1 cellular context compared by ENCODE assay signal in the genomic region with DNA sequence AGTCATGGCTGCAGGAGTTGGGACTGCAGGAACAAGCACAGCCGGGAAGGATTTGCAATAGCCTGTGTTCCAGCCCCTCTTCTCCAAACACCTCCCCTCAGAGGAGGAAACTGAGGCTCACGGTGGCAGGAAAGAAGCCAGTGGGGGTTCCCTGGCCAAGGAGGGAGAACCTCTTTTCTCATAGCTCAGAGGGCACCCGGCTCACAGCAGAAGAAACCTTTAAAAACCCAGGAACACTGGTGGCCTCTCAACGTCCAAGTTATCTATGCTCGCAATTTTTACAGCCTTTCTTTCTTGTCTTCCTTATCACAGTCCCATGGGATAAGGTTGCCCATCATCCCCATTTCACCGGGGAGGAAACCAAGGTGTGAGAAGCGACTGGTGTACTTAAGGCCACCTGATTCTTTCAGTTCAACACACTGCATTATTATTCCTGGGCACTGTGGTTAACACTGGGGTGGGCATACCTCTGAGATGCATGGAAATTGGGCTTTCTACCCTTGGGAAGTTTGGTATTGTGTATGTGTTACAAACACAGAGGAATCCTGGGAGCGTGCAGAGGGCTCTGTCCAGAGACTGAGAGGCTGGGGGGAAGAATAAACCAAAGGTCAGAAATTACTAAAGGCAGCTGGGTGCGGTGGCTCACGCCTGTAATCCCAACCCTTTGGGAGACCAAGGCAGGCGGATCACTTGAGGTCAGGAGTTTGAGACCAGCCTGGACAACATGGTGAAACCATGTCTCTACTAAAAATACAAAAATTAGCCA.
A peak's percentile ranks its signal among the peaks of the same experiment; 100 is the strongest.
TF ChIP-seq lines count a peak whose summit lies in the region.

No MANE protein-coding gene starts in this region.

TF ChIP-seq in HepG2, 621 proteins besides CTCF, POLR2A, EP300 and RAD21 (continued from another document and continues in another):
- no peak for TF ChIP-seq NFKB2 (CRISPR knock-in tag; IDR thresholded peaks at IDR 0.05; ENCODE audit: borderline replicate concordance)
- TF ChIP-seq ZNF577 (CRISPR knock-in tag; IDR thresholded peaks at IDR 0.05; ENCODE audit: borderline replicate concordance, low read depth): no peak
- TF ChIP-seq ZNF24 (IDR thresholded peaks at IDR 0.05): no peak
- no peak; the same call in 1 of the 2 replicates for TF ChIP-seq ZNF350 (CRISPR knock-in tag; IDR thresholded peaks at IDR 0.05; ENCODE audit: borderline replicate concordance, low read depth)
- no peak for TF ChIP-seq SRSF1 (optimal IDR thresholded peaks at IDR 0.05; ENCODE audit: low read depth, low read length)
- TF ChIP-seq ZFP37 (CRISPR knock-in tag; IDR thresholded peaks at IDR 0.05; ENCODE audit: borderline replicate concordance): no peak
- no peak for TF ChIP-seq ZBTB7A (CRISPR knock-in tag; IDR thresholded peaks at IDR 0.05)
- TF ChIP-seq ZNF17 (CRISPR knock-in tag; IDR thresholded peaks at IDR 0.05): no peak
- TF ChIP-seq, protein P1, sequence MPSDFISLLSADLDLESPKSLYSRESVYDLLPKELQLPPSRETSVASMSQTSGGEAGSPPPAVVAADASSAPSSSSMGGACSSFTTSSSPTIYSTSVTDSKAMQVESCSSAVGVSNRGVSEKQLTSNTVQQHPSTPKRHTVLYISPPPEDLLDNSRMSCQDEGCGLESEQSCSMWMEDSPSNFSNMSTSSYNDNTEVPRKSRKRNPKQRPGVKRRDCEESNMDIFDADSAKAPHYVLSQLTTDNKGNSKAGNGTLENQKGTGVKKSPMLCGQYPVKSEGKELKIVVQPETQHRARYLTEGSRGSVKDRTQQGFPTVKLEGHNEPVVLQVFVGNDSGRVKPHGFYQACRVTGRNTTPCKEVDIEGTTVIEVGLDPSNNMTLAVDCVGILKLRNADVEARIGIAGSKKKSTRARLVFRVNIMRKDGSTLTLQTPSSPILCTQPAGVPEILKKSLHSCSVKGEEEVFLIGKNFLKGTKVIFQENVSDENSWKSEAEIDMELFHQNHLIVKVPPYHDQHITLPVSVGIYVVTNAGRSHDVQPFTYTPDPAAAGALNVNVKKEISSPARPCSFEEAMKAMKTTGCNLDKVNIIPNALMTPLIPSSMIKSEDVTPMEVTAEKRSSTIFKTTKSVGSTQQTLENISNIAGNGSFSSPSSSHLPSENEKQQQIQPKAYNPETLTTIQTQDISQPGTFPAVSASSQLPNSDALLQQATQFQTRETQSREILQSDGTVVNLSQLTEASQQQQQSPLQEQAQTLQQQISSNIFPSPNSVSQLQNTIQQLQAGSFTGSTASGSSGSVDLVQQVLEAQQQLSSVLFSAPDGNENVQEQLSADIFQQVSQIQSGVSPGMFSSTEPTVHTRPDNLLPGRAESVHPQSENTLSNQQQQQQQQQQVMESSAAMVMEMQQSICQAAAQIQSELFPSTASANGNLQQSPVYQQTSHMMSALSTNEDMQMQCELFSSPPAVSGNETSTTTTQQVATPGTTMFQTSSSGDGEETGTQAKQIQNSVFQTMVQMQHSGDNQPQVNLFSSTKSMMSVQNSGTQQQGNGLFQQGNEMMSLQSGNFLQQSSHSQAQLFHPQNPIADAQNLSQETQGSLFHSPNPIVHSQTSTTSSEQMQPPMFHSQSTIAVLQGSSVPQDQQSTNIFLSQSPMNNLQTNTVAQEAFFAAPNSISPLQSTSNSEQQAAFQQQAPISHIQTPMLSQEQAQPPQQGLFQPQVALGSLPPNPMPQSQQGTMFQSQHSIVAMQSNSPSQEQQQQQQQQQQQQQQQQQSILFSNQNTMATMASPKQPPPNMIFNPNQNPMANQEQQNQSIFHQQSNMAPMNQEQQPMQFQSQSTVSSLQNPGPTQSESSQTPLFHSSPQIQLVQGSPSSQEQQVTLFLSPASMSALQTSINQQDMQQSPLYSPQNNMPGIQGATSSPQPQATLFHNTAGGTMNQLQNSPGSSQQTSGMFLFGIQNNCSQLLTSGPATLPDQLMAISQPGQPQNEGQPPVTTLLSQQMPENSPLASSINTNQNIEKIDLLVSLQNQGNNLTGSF (CRISPR knock-in tag; IDR thresholded peaks at IDR 0.05): no peak; the same call in 1 of the 2 replicates
- 0 out of 2 replicates have a peak, but pooled peaks have one; percentile 46 for TF ChIP-seq GFI1 (CRISPR knock-in tag; IDR thresholded peaks at IDR 0.05; ENCODE audit: borderline replicate concordance)
- no peak for TF ChIP-seq ZNF788 (CRISPR knock-in tag; IDR thresholded peaks at IDR 0.05; ENCODE audit: borderline replicate concordance)
- TF ChIP-seq ZFP41 (CRISPR knock-in tag; IDR thresholded peaks at IDR 0.05; ENCODE audit: borderline replicate concordance): no peak
- TF ChIP-seq ZNF792 (CRISPR knock-in tag; IDR thresholded peaks at IDR 0.05): no peak
- peak; percentile 83 for TF ChIP-seq HNF4A (CRISPR knock-in tag; IDR thresholded peaks at IDR 0.05)
- TF ChIP-seq, protein P2, sequence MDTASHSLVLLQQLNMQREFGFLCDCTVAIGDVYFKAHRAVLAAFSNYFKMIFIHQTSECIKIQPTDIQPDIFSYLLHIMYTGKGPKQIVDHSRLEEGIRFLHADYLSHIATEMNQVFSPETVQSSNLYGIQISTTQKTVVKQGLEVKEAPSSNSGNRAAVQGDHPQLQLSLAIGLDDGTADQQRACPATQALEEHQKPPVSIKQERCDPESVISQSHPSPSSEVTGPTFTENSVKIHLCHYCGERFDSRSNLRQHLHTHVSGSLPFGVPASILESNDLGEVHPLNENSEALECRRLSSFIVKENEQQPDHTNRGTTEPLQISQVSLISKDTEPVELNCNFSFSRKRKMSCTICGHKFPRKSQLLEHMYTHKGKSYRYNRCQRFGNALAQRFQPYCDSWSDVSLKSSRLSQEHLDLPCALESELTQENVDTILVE (CRISPR knock-in tag; IDR thresholded peaks at IDR 0.05): no peak
- TF ChIP-seq TOPORS (CRISPR knock-in tag; IDR thresholded peaks at IDR 0.05): no peak
- no peak for TF ChIP-seq ZNF720 (CRISPR knock-in tag; IDR thresholded peaks at IDR 0.05)
- TF ChIP-seq ZFP1 (CRISPR knock-in tag; IDR thresholded peaks at IDR 0.05): no peak
- no peak for TF ChIP-seq PHF5A (CRISPR knock-in tag; IDR thresholded peaks at IDR 0.05; ENCODE audit: low read depth, unreplicated experiment)
- TF ChIP-seq, protein P3, sequence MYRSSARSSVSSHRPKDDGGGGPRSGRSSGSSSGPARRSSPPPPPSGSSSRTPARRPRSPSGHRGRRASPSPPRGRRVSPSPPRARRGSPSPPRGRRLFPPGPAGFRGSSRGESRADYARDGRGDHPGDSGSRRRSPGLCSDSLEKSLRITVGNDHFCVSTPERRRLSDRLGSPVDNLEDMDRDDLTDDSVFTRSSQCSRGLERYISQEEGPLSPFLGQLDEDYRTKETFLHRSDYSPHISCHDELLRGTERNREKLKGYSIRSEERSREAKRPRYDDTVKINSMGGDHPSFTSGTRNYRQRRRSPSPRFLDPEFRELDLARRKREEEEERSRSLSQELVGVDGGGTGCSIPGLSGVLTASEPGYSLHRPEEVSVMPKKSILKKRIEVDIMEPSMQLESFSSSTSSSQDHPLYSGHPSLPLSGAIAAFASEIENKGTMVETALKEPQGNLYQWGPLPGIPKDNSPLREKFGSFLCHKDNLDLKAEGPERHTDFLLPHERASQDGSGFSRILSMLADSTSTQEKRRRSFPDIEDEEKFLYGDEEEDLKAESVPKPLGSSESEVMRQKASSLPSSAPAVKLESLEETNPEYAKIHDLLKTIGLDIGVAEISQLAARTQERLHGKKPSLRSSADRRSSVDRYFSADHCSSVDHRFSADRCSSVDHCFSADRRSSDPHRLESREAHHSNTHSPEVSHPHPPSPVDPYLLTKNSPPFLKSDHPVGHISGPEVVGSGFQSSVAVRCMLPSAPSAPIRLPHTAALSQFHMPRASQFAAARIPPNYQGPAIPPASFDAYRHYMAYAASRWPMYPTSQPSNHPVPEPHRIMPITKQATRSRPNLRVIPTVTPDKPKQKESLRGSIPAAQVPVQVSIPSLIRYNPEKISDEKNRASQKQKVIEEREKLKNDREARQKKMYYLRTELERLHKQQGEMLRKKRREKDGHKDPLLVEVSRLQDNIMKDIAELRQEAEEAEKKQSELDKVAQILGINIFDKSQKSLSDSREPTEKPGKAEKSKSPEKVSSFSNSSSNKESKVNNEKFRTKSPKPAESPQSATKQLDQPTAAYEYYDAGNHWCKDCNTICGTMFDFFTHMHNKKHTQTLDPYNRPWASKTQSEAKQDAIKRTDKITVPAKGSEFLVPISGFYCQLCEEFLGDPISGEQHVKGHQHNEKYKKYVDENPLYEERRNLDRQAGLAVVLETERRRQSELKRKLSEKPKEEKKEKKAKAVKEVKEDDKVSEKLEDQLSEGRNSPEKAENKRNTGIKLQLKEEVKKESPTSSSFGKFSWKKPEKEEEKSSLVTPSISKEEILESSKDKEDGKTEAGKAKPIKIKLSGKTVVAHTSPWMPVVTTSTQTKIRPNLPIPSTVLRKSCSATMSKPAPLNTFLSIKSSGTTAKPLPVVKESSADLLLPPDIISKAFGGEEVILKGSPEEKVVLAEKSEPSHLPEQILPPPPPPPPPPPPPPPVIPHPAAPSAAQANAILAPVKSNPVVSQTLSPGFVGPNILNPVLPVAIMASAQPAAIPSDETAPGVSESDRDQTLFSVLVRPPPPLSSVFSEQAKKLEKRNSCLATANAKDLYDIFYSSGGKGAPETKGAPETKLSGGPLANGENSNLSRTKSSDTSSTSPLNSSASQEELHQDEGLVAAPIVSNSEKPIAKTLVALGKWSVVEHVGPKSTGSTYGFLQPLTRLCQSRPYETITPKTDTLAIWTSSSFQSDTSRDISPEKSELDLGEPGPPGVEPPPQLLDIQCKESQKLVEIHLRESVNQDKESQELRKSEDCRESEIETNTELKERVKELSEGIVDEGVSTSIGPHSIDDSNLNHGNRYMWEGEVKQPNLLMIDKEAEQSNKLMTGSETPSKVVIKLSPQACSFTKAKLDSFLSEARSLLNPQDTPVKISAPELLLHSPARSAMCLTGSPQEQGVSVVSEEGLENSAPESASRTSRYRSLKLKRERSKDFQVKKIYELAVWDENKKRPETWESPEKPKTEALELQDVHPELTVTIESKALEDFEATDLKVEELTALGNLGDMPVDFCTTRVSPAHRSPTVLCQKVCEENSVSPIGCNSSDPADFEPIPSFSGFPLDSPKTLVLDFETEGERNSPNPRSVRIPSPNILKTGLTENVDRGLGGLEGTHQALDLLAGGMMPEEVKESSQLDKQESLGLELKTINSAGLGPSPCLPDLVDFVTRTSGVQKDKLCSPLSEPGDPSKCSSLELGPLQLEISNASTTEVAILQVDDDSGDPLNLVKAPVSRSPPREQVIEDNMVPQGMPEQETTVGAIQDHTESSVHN (CRISPR knock-in tag; IDR thresholded peaks at IDR 0.05): no peak
- TF ChIP-seq NFE2L2 (IDR thresholded peaks at IDR 0.05; ENCODE audit: low read length): 0 out of 2 replicates have a peak, but pooled peaks have one; percentile 2
- TF ChIP-seq GATAD2A (CRISPR knock-in tag; IDR thresholded peaks at IDR 0.05): 0 out of 2 replicates have a peak, but pooled peaks have one; percentile 33
- TF ChIP-seq ATF1 (CRISPR knock-in tag; IDR thresholded peaks at IDR 0.05): peak; percentile 8; the same call in 1 of the 2 replicates
- TF ChIP-seq, protein P4, sequence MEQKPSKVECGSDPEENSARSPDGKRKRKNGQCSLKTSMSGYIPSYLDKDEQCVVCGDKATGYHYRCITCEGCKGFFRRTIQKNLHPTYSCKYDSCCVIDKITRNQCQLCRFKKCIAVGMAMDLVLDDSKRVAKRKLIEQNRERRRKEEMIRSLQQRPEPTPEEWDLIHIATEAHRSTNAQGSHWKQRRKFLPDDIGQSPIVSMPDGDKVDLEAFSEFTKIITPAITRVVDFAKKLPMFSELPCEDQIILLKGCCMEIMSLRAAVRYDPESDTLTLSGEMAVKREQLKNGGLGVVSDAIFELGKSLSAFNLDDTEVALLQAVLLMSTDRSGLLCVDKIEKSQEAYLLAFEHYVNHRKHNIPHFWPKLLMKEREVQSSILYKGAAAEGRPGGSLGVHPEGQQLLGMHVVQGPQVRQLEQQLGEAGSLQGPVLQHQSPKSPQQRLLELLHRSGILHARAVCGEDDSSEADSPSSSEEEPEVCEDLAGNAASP (CRISPR knock-in tag; IDR thresholded peaks at IDR 0.05; ENCODE audit: borderline replicate concordance): peak; percentile 58; the same call in 1 of the 2 replicates
- TF ChIP-seq HNRNPK (IDR thresholded peaks at IDR 0.05; ENCODE audit: low read depth, low read length, poor library complexity, severe bottlenecking): no peak
- TF ChIP-seq ZNF556 (CRISPR knock-in tag; IDR thresholded peaks at IDR 0.05; ENCODE audit: borderline replicate concordance): no peak; the same call in 1 of the 2 replicates
- no peak for TF ChIP-seq ZFP36L2 (CRISPR knock-in tag; IDR thresholded peaks at IDR 0.05)
- TF ChIP-seq ZNF660 (CRISPR knock-in tag; IDR thresholded peaks at IDR 0.05; ENCODE audit: borderline replicate concordance, low read depth): no peak
- no peak for TF ChIP-seq ZNF331 (CRISPR knock-in tag; IDR thresholded peaks at IDR 0.05)
- TF ChIP-seq TRIM24 (CRISPR knock-in tag; IDR thresholded peaks at IDR 0.05): no peak
- no peak for TF ChIP-seq U2AF2 (IDR thresholded peaks at IDR 0.05; ENCODE audit: low read depth, low read length)
- no peak for TF ChIP-seq TEAD3 (CRISPR knock-in tag; optimal IDR thresholded peaks at IDR 0.05; ENCODE audit: borderline replicate concordance)
- peak; percentile 92; the same call in 1 of the 2 replicates for TF ChIP-seq ZMYM2 (CRISPR knock-in tag; IDR thresholded peaks at IDR 0.05)
- TF ChIP-seq ZNF138 (CRISPR knock-in tag; IDR thresholded peaks at IDR 0.05; ENCODE audit: low read depth): no peak
- no peak; the same call in 1 of the 2 replicates for TF ChIP-seq DR1 (CRISPR knock-in tag; IDR thresholded peaks at IDR 0.05)
- TF ChIP-seq TAF1 (CRISPR knock-in tag; IDR thresholded peaks at IDR 0.05): peak; percentile 33; the same call in 1 of the 2 replicates
- TF ChIP-seq JUNB (CRISPR knock-in tag; IDR thresholded peaks at IDR 0.05; ENCODE audit: borderline replicate concordance): no peak
- TF ChIP-seq, protein P5, sequence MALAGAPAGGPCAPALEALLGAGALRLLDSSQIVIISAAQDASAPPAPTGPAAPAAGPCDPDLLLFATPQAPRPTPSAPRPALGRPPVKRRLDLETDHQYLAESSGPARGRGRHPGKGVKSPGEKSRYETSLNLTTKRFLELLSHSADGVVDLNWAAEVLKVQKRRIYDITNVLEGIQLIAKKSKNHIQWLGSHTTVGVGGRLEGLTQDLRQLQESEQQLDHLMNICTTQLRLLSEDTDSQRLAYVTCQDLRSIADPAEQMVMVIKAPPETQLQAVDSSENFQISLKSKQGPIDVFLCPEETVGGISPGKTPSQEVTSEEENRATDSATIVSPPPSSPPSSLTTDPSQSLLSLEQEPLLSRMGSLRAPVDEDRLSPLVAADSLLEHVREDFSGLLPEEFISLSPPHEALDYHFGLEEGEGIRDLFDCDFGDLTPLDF (CRISPR knock-in tag; IDR thresholded peaks at IDR 0.05): no peak
- no peak for TF ChIP-seq NCOA1 (CRISPR knock-in tag; IDR thresholded peaks at IDR 0.05)
- 0 out of 2 replicates have a peak, but pooled peaks have one; percentile 5 for TF ChIP-seq CEBPG (CRISPR knock-in tag; IDR thresholded peaks at IDR 0.05)
- no peak for TF ChIP-seq PCBP2 (optimal IDR thresholded peaks at IDR 0.05; ENCODE audit: low read depth, low read length, poor library complexity, severe bottlenecking)
- TF ChIP-seq, protein P6, sequence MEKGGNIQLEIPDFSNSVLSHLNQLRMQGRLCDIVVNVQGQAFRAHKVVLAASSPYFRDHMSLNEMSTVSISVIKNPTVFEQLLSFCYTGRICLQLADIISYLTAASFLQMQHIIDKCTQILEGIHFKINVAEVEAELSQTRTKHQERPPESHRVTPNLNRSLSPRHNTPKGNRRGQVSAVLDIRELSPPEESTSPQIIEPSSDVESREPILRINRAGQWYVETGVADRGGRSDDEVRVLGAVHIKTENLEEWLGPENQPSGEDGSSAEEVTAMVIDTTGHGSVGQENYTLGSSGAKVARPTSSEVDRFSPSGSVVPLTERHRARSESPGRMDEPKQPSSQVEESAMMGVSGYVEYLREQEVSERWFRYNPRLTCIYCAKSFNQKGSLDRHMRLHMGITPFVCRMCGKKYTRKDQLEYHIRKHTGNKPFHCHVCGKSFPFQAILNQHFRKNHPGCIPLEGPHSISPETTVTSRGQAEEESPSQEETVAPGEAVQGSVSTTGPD (CRISPR knock-in tag; IDR thresholded peaks at IDR 0.05): 0 out of 2 replicates have a peak, but pooled peaks have one; percentile 29
- TF ChIP-seq ZNF101 (CRISPR knock-in tag; IDR thresholded peaks at IDR 0.05; ENCODE audit: borderline replicate concordance, low read depth): no peak
- TF ChIP-seq ZNF33B (CRISPR knock-in tag; IDR thresholded peaks at IDR 0.05): no peak
